1 cellular context compared by ENCODE assay signal in genomic region chr2:172280820-172281454, GRCh38.
TF ChIP-seq lines count a peak whose summit lies in the region.

No MANE protein-coding gene starts in this region.

TF ChIP-seq in H1, 55 proteins besides CTCF, POLR2A, EP300 and RAD21 (continued from another document):
- TF ChIP-seq NRF1 (IDR thresholded peaks at IDR 0.05; ENCODE audit: low read depth, low read length), result no peak
- TF ChIP-seq RNF2 (IDR thresholded peaks at IDR 0.05; ENCODE audit: borderline replicate concordance, low read depth, low read length, missing control alignments, poor library complexity, severe bottlenecking), result no peak
- TF ChIP-seq KDM1A (IDR thresholded peaks at IDR 0.05; ENCODE audit: borderline replicate concordance, low read length), result no peak
- no peak for TF ChIP-seq CREB1 (IDR thresholded peaks at IDR 0.05)
- TF ChIP-seq ATF3 (IDR thresholded peaks at IDR 0.05; ENCODE audit: insufficient read depth, low read depth, low read length), result no peak
- no peak for TF ChIP-seq YY1 (IDR thresholded peaks at IDR 0.05; ENCODE audit: low read depth, low read length)
- no peak for TF ChIP-seq CBX5 (IDR thresholded peaks at IDR 0.05; ENCODE audit: low read depth, low read length)
- TF ChIP-seq SP4 (IDR thresholded peaks at IDR 0.05; ENCODE audit: low read length), result no peak
